Comparison of ENCODE assay signal across 7 cellular contexts in the genomic region with DNA sequence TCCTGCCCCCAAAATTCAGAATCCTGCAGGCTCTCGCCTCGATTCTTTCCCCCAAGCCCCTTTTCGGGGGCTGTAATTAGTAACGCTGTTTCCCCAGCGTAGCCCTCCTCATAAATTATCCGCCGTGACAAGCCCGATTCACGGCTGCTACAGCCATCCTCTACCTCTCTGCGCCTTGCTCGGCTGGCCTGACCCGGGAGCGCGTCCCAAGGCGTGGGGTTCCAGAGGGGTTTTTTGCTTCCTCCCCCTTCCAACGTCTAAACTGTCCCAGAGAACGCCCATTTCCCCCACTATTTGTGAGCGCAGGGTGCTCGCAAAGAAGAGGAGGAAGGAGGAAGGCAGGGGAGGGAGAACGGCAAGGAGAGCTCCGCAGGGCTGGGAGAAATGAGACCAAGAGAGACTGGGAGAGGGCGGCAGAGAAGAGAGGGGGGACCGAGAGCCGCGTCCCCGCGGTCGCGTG. TPM values are rescaled to one million over a fixed set of nuclear protein-coding genes. Genes with fewer than 3 reads are reported as not detected.
DNase-seq lines count a peak whose midpoint lies in the region; ATAC-seq and TF ChIP-seq lines count a peak whose summit lies in the region.
"Had no signal": no experiment of that assay in that cellular context is flagged by ENCODE, and none has a peak within 500 bp of the region (broad histone marks: within the 10 kb centered on the region; RNA-seq: fewer than 3 reads in every experiment).

No MANE protein-coding gene starts in this region.

- H3K4me1 Mint-ChIP-seq in stimulated activated effector memory CD8-positive, alpha-beta T cell treated with anti-CD3 and anti-CD28 coated beads, Interleukin-12 subunit alpha, Interleukin-12 subunit beta, amount 100 ng/mL, for 72 hours = no peaks in the 10 kb centered on the region
- H3K4me1 Mint-ChIP-seq: central memory CD8-positive, alpha-beta T cell had no signal

- intact Hi-C loops in heart left ventricle (cut with DNase I) (loop anchor here in 3 of 10 donors (5.0 kb wide), 3 partner anchors 285 to 460 kb away; no protein-coding TSS in a partner anchor), Right ventricle myocardium inferior (cut with DNase I) (no loop called here), vagina (cut with DNase I) (no loop called here)

- H3K4me1 ChIP-seq in heart left ventricle (peaks cover 0 to 46% (median 9%) of the 10 kb centered on the region in 12 donors), liver (ENCODE audit: control insufficient read depth in 4 of 4, insufficient read depth in 4 of 4, low read length in 3 of 4) (peaks cover 0 to 19% (median 8%) of the 10 kb centered on the region in 4 donors), vagina (peaks cover 13% of the 10 kb centered on the region)

- H3K36me3 Mint-ChIP-seq in stimulated activated effector memory CD8-positive, alpha-beta T cell treated with anti-CD3 and anti-CD28 coated beads, Interleukin-12 subunit alpha, Interleukin-12 subunit beta, amount 100 ng/mL, for 72 hours = no peaks in the 10 kb centered on the region

- H3K36me3 ChIP-seq in heart left ventricle (no peaks in the 10 kb centered on the region), liver (ENCODE audit: control insufficient read depth in 4 of 4, insufficient read depth in 3 of 4, low read depth in 1 of 4, low read length in 3 of 4) (no peaks in the 10 kb centered on the region), vagina (peaks cover 0 to 11% of the 10 kb centered on the region in 2 donors)

- H3K27ac ChIP-seq in heart left ventricle (peak overlapping the region in 2 of 12 donors; percentile 35 to 61), liver (ENCODE audit: low read depth in 1 of 2, low read length in 2 of 2) (peak overlapping the region; percentile 52 to 72), vagina (peak overlapping the region; percentile 34)

- TF ChIP-seq CTCF in heart left ventricle (IDR thresholded peaks at IDR 0.05) (no peak), liver (IDR thresholded peaks at IDR 0.05; ENCODE audit: low read depth, low read length, missing input control) (no peak), vagina (IDR thresholded peaks at IDR 0.05) (no peak)

- no peak overlapping the region for H3K4me3 Mint-ChIP-seq in stimulated activated effector memory CD8-positive, alpha-beta T cell treated with anti-CD3 and anti-CD28 coated beads, Interleukin-12 subunit alpha, Interleukin-12 subunit beta, amount 100 ng/mL, for 72 hours
- H3K4me3 Mint-ChIP-seq: central memory CD8-positive, alpha-beta T cell had no signal

- no peak overlapping the region for H3K9ac ChIP-seq in liver (ENCODE audit: low read depth in 1 of 2, low read length in 2 of 2)

- 6 to 12% (median 7%) methylated on average over 29 of the region's 29 CpGs for WGBS in heart left ventricle, 4 donors
- WGBS in liver = 10% methylated on average over 29 of the region's 29 CpGs

- ATAC-seq in heart left ventricle (no peak), Right ventricle myocardium inferior (no peak)
- no peak for ATAC-seq in stimulated activated effector memory CD8-positive, alpha-beta T cell treated with anti-CD3 and anti-CD28 coated beads, Interleukin-12 subunit alpha, Interleukin-12 subunit beta, amount 100 ng/mL, for 72 hours

- peak overlapping the region; percentile 18 to 69 (median 48) for H3K4me3 ChIP-seq in heart left ventricle
- H3K4me3 ChIP-seq in liver (ENCODE audit: low read depth in 1 of 3, low read length in 3 of 3) = peak overlapping the region in 1 of 3 donors; percentile 45
- H3K4me3 ChIP-seq in vagina = peak overlapping the region; percentile 7 to 41

- H3K27me3 ChIP-seq in heart left ventricle = peaks cover 72 to 100% (median 97%) of the 10 kb centered on the region in 9 donors
- H3K27me3 ChIP-seq in liver (ENCODE audit: control insufficient read depth in 4 of 4, insufficient read depth in 4 of 4, low read length in 3 of 4) = peaks cover 5 to 30% (median 16%) of the 10 kb centered on the region in 4 donors
- H3K27me3 ChIP-seq in vagina = no peaks in the 10 kb centered on the region

- no peaks in the 10 kb centered on the region for H3K9me3 Mint-ChIP-seq in stimulated activated effector memory CD8-positive, alpha-beta T cell treated with anti-CD3 and anti-CD28 coated beads, Interleukin-12 subunit alpha, Interleukin-12 subunit beta, amount 100 ng/mL, for 72 hours
- H3K9me3 Mint-ChIP-seq: central memory CD8-positive, alpha-beta T cell had no signal

- no peak for TF ChIP-seq RAD21 in liver (IDR thresholded peaks at IDR 0.05)

- no peak overlapping the region for H3K27ac Mint-ChIP-seq in stimulated activated effector memory CD8-positive, alpha-beta T cell treated with anti-CD3 and anti-CD28 coated beads, Interleukin-12 subunit alpha, Interleukin-12 subunit beta, amount 100 ng/mL, for 72 hours

- DNase-seq in heart left ventricle = no peak
- no peak for DNase-seq in Right ventricle myocardium inferior (ENCODE audit: missing footprints)
- DNase-seq in vagina (ENCODE audit: extremely low spot score in 2 of 2) = peak in 1 of 2 donors; percentile 58
- DNase-seq in nucleus accumbens (lab: John Stamatoyannopoulos, UW) = no peak
- DNase-seq in stimulated activated effector memory CD8-positive, alpha-beta T cell treated with anti-CD3 and anti-CD28 coated beads, Interleukin-12 subunit alpha, Interleukin-12 subunit beta, amount 100 ng/mL, for 72 hours (ENCODE audit: low spot score in 2 of 2) = no peak

- H3K9me3 ChIP-seq in heart left ventricle = no peaks in the 10 kb centered on the region
- H3K9me3 ChIP-seq in liver (ENCODE audit: control insufficient read depth in 4 of 4, low read length in 3 of 4) = peaks cover 0 to 11% (median 0%) of the 10 kb centered on the region in 4 donors
- no peaks in the 10 kb centered on the region for H3K9me3 ChIP-seq in vagina

- TF ChIP-seq POLR2A in heart left ventricle (IDR thresholded peaks at IDR 0.05) (no peak), vagina (IDR thresholded peaks at IDR 0.05) (no peak)

TF ChIP-seq in liver, 16 proteins besides CTCF, POLR2A, EP300 and RAD21:
- no peak for TF ChIP-seq SP1 (IDR thresholded peaks at IDR 0.05)
- TF ChIP-seq EGR1 (IDR thresholded peaks at IDR 0.05; ENCODE audit: low read depth in 2 of 2) = no peak
- TF ChIP-seq TAF1 (conservative IDR thresholded peaks at IDR 0.05) = no peak
- no peak for TF ChIP-seq RXRA (IDR thresholded peaks at IDR 0.05)

RNA-seq across cellular contexts. Expression of a gene that starts 0.9 kb away (rescaled TPM):
- total RNA-seq in heart left ventricle = 1 to 10 TPM in 1 of 9 donors, under 1 TPM in 2, not detected in 6; 0.28 to 2.8 (median 0.44) TPM
- polyA plus RNA-seq in heart left ventricle = under 1 TPM in 1 of 2 donors, not detected in 1; 0.07 TPM
- not detected for total RNA-seq in Right ventricle myocardium inferior
- total RNA-seq in liver = 1 to 10 TPM in 1 of 2 donors, under 1 TPM in 1; 0.42 to 2.1 TPM
- polyA plus RNA-seq in liver = under 1 TPM; 0.40 to 0.90 TPM
- 6.1 TPM for total RNA-seq in vagina

RNA-seq across cellular contexts. Expression of a gene that starts 5.0 kb away (rescaled TPM):
- total RNA-seq in heart left ventricle = not detected
- not detected for polyA plus RNA-seq in heart left ventricle
- not detected for total RNA-seq in Right ventricle myocardium inferior
- total RNA-seq in liver = under 1 TPM in 1 of 2 donors, not detected in 1; 0.23 TPM
- not detected for polyA plus RNA-seq in liver
- 1.7 TPM for total RNA-seq in vagina

RNA-seq across cellular contexts. Expression of a gene that starts 9.8 kb away (rescaled TPM):
- 1 to 10 TPM in 3 of 9 donors, under 1 TPM in 4, not detected in 2; 0.19 to 3.1 (median 0.67) TPM for total RNA-seq in heart left ventricle
- under 1 TPM; 0.07 to 0.11 TPM for polyA plus RNA-seq in heart left ventricle
- total RNA-seq in Right ventricle myocardium inferior = not detected
- under 1 TPM; 0.17 to 0.28 TPM for total RNA-seq in liver
- under 1 TPM; 0.11 to 0.23 TPM for polyA plus RNA-seq in liver
- 3.9 TPM for total RNA-seq in vagina

RNA-seq across cellular contexts. Expression of a gene that starts 12.0 kb away (rescaled TPM):
- total RNA-seq in heart left ventricle (1 to 10 TPM in 3 of 9 donors, under 1 TPM in 5, not detected in 1; 0.23 to 2.6 (median 0.88) TPM), Right ventricle myocardium inferior (0.14 TPM), liver (under 1 TPM; 0.17 to 0.28 TPM), vagina (0.98 TPM)
- polyA plus RNA-seq in heart left ventricle (under 1 TPM; 0.50 to 0.69 TPM), liver (1 to 10 TPM in 1 of 2 donors, under 1 TPM in 1; 0.32 to 1.1 TPM)

RNA-seq across cellular contexts. Expression of a gene that starts 13.9 kb away (rescaled TPM):
- total RNA-seq in heart left ventricle = under 1 TPM in 1 of 9 donors, not detected in 8; 0.29 TPM
- polyA plus RNA-seq in heart left ventricle = not detected
- total RNA-seq in Right ventricle myocardium inferior = not detected
- under 1 TPM; under 0.01 to 0.05 TPM for total RNA-seq in liver
- not detected for polyA plus RNA-seq in liver
- total RNA-seq in vagina = 23.8 TPM
